In the genomic region with DNA sequence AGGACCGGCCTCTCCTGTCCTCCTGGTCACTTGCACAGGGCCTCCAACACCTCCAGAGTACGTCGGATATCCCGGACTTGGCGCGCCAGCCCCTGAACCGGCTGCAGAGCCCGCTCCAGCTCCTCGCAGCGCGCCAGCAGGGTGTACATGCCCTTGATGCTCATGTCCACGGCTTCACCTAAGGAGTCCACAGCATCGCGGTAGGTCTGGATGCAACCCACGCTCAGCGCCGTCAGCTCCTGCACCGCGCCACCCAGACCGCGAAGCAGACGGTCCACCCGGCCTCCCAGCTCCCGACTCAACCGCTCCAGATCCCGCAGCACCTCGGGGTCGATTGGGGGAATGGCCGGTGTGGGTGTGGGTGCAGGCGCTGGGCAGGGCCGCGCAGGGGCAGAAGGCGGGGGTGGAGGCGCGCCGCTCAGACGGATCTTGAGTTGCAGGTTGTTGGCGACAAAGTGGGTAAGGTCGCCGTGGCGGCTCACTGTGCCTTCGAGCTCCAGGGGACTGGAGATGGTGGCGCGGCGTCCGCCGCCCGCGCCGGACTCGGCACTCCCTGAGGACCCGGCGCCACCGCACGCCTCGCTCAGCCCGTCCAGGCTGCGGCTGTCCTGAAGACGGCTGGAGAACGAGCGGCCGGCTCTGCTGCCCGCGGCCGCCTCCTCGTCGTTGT, we compare ENCODE assay signal across 5 cellular contexts.
DNase-seq lines count a peak whose midpoint lies in the region; ATAC-seq and TF ChIP-seq lines count a peak whose summit lies in the region.

No MANE protein-coding gene starts in this region.

- no peaks in the 10 kb centered on the region for H3K36me3 ChIP-seq in parathyroid adenoma (ENCODE audit: control insufficient read depth, insufficient read depth, low read length)

- H3K4me1 ChIP-seq in parathyroid adenoma = peaks cover 29% of the 10 kb centered on the region

- no peak for DNase-seq in NB4 (ENCODE audit: low read depth)

- no peaks in the 10 kb centered on the region for H3K79me2 ChIP-seq in parathyroid adenoma

- peak overlapping the region; percentile 96 for H2AFZ ChIP-seq in parathyroid adenoma

- H3K4me2 ChIP-seq in parathyroid adenoma (ENCODE audit: low read length) = peak overlapping the region; percentile 78

- ATAC-seq in HG02981 (IDR thresholded peaks at IDR 0.05; ENCODE audit: unreplicated experiment) = no peak
- no peak for ATAC-seq in HG03432 (IDR thresholded peaks at IDR 0.05; ENCODE audit: unreplicated experiment)

- H3K9ac ChIP-seq in parathyroid adenoma = peak overlapping the region; percentile 89

- no peaks in the 10 kb centered on the region for H3K9me3 ChIP-seq in parathyroid adenoma (ENCODE audit: control insufficient read depth, low read length)

- H3K27me3 ChIP-seq in parathyroid adenoma (ENCODE audit: control insufficient read depth, insufficient read depth, low read length) = no peaks in the 10 kb centered on the region

- TF ChIP-seq POLR2A in NB4 (IDR thresholded peaks at IDR 0.05; ENCODE audit: extremely low read depth, insufficient read length) = no peak

- TF ChIP-seq CTCF in NB4 (IDR thresholded peaks at IDR 0.05; ENCODE audit: low read depth, low read length) (no peak), parathyroid adenoma (IDR thresholded peaks at IDR 0.05) (no peak)

- H3K27ac ChIP-seq in cingulate gyrus (ENCODE audit: low read depth, low read length) (peak overlapping the region; percentile 99), parathyroid adenoma (peak overlapping the region; percentile 97)

- peak overlapping the region; percentile 54 for H3K4me3 ChIP-seq in NB4 (ENCODE audit: low read depth, low read length)
- H3K4me3 ChIP-seq in parathyroid adenoma (ENCODE audit: low read depth, low read length) = peak overlapping the region; percentile 83
